Comparison of ENCODE assay signal across 9 cellular contexts in genomic region chr16:1420540-1421205, GRCh38. TPM values are rescaled to one million over a fixed set of nuclear protein-coding genes. Genes with fewer than 3 reads are reported as not detected.
DNase-seq lines count a peak whose midpoint lies in the region; ATAC-seq, FAIRE-seq and TF ChIP-seq lines count a peak whose summit lies in the region.
"Had no signal": no experiment of that assay in that cellular context is flagged by ENCODE, and none has a peak within 500 bp of the region (broad histone marks: within the 10 kb centered on the region; RNA-seq: fewer than 3 reads in every experiment).

TSS of gene UQCC4 (minus strand) at chr16:1420747. CDS start at chr16:1420723, 24 bp downstream.

- H4K20me1 ChIP-seq in keratinocyte (ENCODE audit: control insufficient read depth, extremely low read depth, insufficient read depth, low read length): no peaks in the 10 kb centered on the region

- peak within 1 kb of the TSS; percentile 100 for H3K4me2 ChIP-seq in keratinocyte (ENCODE audit: control insufficient read depth, extremely low read depth, insufficient read depth, low read depth, low read length)

- peaks cover 16% of the 10 kb centered on the region for H3K4me1 ChIP-seq in keratinocyte (ENCODE audit: control insufficient read depth, extremely low read depth, insufficient read depth, low read length)

- H3K9me1 ChIP-seq in keratinocyte (ENCODE audit: control insufficient read depth, extremely low read depth, insufficient read depth, low read length): no peaks in the 10 kb centered on the region

- H3K27me3 ChIP-seq in keratinocyte (ENCODE audit: control insufficient read depth, extremely low read depth, insufficient read depth, low read length): no peaks in the 10 kb centered on the region

- FAIRE-seq in keratinocyte (lab: Jason Lieb, UNC): peak; percentile 26
- FAIRE-seq: colon had no signal

- DNase-seq in AG09319 (ENCODE audit: extremely low read depth, low read depth) (peak; percentile 94), NCI-H446 treated with DMSO at 0.1 percent for 48 hours (lab: John Stamatoyannopoulos, UW) (peak; percentile 95), cerebellar nuclear complex (lab: John Stamatoyannopoulos, UW) (peak; percentile 74 to 92), keratinocyte (ENCODE audit: low read depth, low spot score) (peak; percentile 80)
- peak; percentile 98 for DNase-seq in activated CD4-positive, CD25-positive, alpha-beta regulatory T cell treated with anti-CD3 and anti-CD28 coated beads, Interleukin-2, amount 50 U/mL, for 72 hours
- peak; percentile 94 to 98 for DNase-seq in stimulated activated CD4-positive, alpha-beta T cell treated with anti-CD3 and anti-CD28 coated beads, Interleukin-15, amount 100 ng/mL, for 1 hour (ENCODE audit: low read depth in 1 of 2, low spot score in 1 of 2)

- H3K9me3 ChIP-seq in keratinocyte (ENCODE audit: control insufficient read depth, low read depth, low read length): no peaks in the 10 kb centered on the region

- H3K36me3 ChIP-seq in keratinocyte (ENCODE audit: control insufficient read depth in 2 of 2, extremely low read depth in 1 of 2, insufficient read depth in 2 of 2, low read length in 2 of 2): no peaks in the 10 kb centered on the region

- no peak for TF ChIP-seq CTCF in AG09319 (IDR thresholded peaks at IDR 0.05; ENCODE audit: low read depth, low read length)
- TF ChIP-seq CTCF in keratinocyte (optimal IDR thresholded peaks at IDR 0.05 in 1 of 3, IDR thresholded peaks at IDR 0.05 in 1 of 3, conservative IDR thresholded peaks at IDR 0.05 in 1 of 3; ENCODE audit: extremely low read depth in 1 of 3, insufficient read depth in 2 of 3, low read length in 3 of 3): no peak

- dilution Hi-C loops in keratinocyte (cut with MboI; ENCODE audit: extremely low pct_ligation_motif_present, low sequenced_read_pairs): no loop called here

- peak; percentile 95 for ATAC-seq in GM19035 (IDR thresholded peaks at IDR 0.05; ENCODE audit: unreplicated experiment)
- peak; percentile 95 for ATAC-seq in HG03354 (IDR thresholded peaks at IDR 0.05; ENCODE audit: poor library complexity, severe bottlenecking, unreplicated experiment)

- peak within 1 kb of the TSS; percentile 97 for H3K9ac ChIP-seq in keratinocyte (ENCODE audit: control insufficient read depth, extremely low read depth, insufficient read depth, low read length)

- peaks cover 27% of the 10 kb centered on the region for H3K79me2 ChIP-seq in keratinocyte (ENCODE audit: control insufficient read depth, insufficient read depth, low read length)

- peak within 1 kb of the TSS; percentile 82 for H3K27ac ChIP-seq in keratinocyte (ENCODE audit: control insufficient read depth, insufficient read depth, low read length)

- peak within 1 kb of the TSS; percentile 80 to 100 (median 99) for H3K4me3 ChIP-seq in keratinocyte (ENCODE audit: control insufficient read depth in 2 of 3, extremely low read depth in 1 of 3, insufficient read depth in 2 of 3, low read depth in 1 of 3, low read length in 3 of 3)

- H2AFZ ChIP-seq in keratinocyte (ENCODE audit: control insufficient read depth, low read length): peak within 1 kb of the TSS; percentile 84

RNA-seq across cellular contexts. Expression of gene UQCC4, which starts in this region (rescaled TPM):
- 19.7 to 26.6 TPM (median 20.6 TPM) in 3 replicates for polyA plus RNA-seq in keratinocyte
- 4.6 TPM for polyA plus RNA-seq in keratinocyte (2011; ENCODE audit: low read depth)
- polyA plus RNA-seq in keratinocyte (2011; cell fraction: cytosol; rRNA removed): 17.4 and 22.1 TPM in 2 replicates
- 16.9 and 17.6 TPM in 2 replicates for polyA plus RNA-seq in keratinocyte (2011; cell fraction: nucleus; rRNA removed)
- polyA plus RNA-seq in keratinocyte (2012; ENCODE audit: low replicate concordance): 17.7 and 18.2 TPM in 2 replicates
- 5.0 to 8.1 TPM (median 5.5 TPM) in 3 replicates for polyA minus RNA-seq in keratinocyte
- polyA minus RNA-seq in keratinocyte (2011; cell fraction: cytosol; rRNA and poly(A)+ RNA removed): 12.1 TPM
- polyA minus RNA-seq in keratinocyte (2011; cell fraction: nucleus; rRNA and poly(A)+ RNA removed): 2.9 and 5.3 TPM in 2 replicates

Comparison
In these comparisons a context has a peak if more than half of its experiments do, and no peak if none do; other contexts are left out.
1. Peak in every context shown above with its lines: DNase-seq, ATAC-seq, H3K4me3 ChIP-seq and H3K27ac ChIP-seq.